ENCODE assay signal across 18 cellular contexts in the genomic region with DNA sequence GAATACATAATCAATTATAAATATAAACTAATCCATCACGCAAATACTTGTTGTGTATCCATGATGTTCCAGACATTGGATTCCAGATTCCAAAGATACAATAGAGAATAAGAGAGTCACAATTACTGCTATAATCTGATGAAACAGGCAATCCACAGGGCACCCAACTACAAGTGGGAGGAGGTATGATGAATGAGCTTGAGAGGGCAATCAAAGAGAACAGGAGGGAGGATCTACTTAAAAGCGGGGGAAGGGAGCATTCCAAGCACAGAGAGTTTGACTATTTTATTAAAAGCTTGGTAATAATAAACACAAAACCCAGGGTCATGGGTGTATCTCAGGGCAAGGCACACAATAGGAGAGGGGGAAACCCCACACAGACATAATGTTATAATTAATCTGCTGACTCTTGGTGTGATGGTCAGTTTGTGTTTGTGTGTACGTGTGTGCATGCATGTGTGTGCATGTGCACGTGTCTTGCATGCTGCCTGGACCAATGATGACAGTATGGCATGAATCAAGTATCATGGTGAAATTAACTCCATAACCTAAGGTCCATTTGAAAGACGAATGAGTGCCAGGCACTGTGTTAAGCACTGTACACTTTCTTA.
A peak's percentile ranks its signal among the peaks of the same experiment; 100 is the strongest.
DNase-seq lines count a peak whose midpoint lies in the region; ATAC-seq and TF ChIP-seq lines count a peak whose summit lies in the region.
"Had no signal": no experiment of that assay in that cellular context is flagged by ENCODE, and none has a peak within 500 bp of the region (broad histone marks: within the 10 kb centered on the region; RNA-seq: fewer than 3 reads in every experiment).

No MANE protein-coding gene starts in this region.

- no peaks in the 10 kb centered on the region for H3K4me1 Mint-ChIP-seq in activated CD4-positive, alpha-beta T cell treated with anti-CD3 and anti-CD28 coated beads for 36 hours
- H3K4me1 Mint-ChIP-seq: CD4-positive, alpha-beta memory T cell had no signal

- no peak overlapping the region for H3K27ac Mint-ChIP-seq in activated CD4-positive, alpha-beta T cell treated with anti-CD3 and anti-CD28 coated beads for 36 hours
- H3K27ac Mint-ChIP-seq: CD4-positive, alpha-beta memory T cell had no signal

- CTCF ChIA-PET in GM10248 (lab: Yijun Ruan, JAX), result no interaction called here
- CTCF ChIA-PET in activated CD4-positive, alpha-beta T cell treated with anti-CD3 and anti-CD28 coated beads for 36 hours (lab: Charles Lee), result no interaction called here

- H3K4me1 ChIP-seq in esophagus muscularis mucosa (peaks cover 2 to 16% (median 10%) of the 10 kb centered on the region in 4 donors), left lung (no peaks in the 10 kb centered on the region), thyroid gland (peaks cover 0 to 4% of the 10 kb centered on the region in 2 donors)
- H3K4me1 ChIP-seq: A549 had no signal

- TF ChIP-seq CTCF in esophagus muscularis mucosa (IDR thresholded peaks at IDR 0.05) (no peak), left lung (IDR thresholded peaks at IDR 0.05) (no peak), thyroid gland (IDR thresholded peaks at IDR 0.05) (no peak), GM10248 (IDR thresholded peaks at IDR 0.05; ENCODE audit: control extremely low read depth, extremely low read depth, low read depth, missing control alignments) (no peak)

- H3K36me3 ChIP-seq in esophagus muscularis mucosa, result no peaks in the 10 kb centered on the region
- H3K36me3 ChIP-seq in left lung, result no peaks in the 10 kb centered on the region
- H3K36me3 ChIP-seq in thyroid gland, result no peaks in the 10 kb centered on the region

- peak; percentile 55 for DNase-seq in esophagus muscularis mucosa (ENCODE audit: extremely low spot score)
- DNase-seq in left lung, result no peak
- peak; percentile 9 to 14 for DNase-seq in thyroid gland
- no peak for DNase-seq in GM10248 (ENCODE audit: extremely low spot score)
- no peak for DNase-seq in AG20443 (ENCODE audit: low spot score)
- DNase-seq in activated CD4-positive, alpha-beta T cell treated with anti-CD3 and anti-CD28 coated beads for 36 hours, result no peak
- DNase-seq: 8988T; ACHN; C1 segment of cervical spinal cord; Calu3; CD4-positive, alpha-beta memory T cell; COR-L47; DND-41; GM23248; H7; HCEC 1CT had no signal

- H3K27me3 Mint-ChIP-seq in activated CD4-positive, alpha-beta T cell treated with anti-CD3 and anti-CD28 coated beads for 36 hours, result peaks cover 2% of the 10 kb centered on the region

- no peaks in the 10 kb centered on the region for H3K36me3 Mint-ChIP-seq in activated CD4-positive, alpha-beta T cell treated with anti-CD3 and anti-CD28 coated beads for 36 hours (ENCODE audit: low read depth)
- H3K36me3 Mint-ChIP-seq: CD4-positive, alpha-beta memory T cell had no signal

- 95% methylated on average over 5 of the region's 5 CpGs for WGBS in esophagus muscularis mucosa
- WGBS in thyroid gland, 2 donors, result 48 to 88% methylated on average over 5 of the region's 5 CpGs

- H3K4me3 ChIP-seq in esophagus muscularis mucosa (no peak overlapping the region), left lung (no peak overlapping the region), thyroid gland (replicated peaks in 1 of 3) (no peak overlapping the region)
- H3K4me3 ChIP-seq: A549, GM12878, GM23248 had no signal

- POLR2A ChIA-PET in GM10248 (lab: Yijun Ruan, JAX), result no interaction called here
- POLR2A ChIA-PET in activated CD4-positive, alpha-beta T cell treated with anti-CD3 and anti-CD28 coated beads for 36 hours (lab: Charles Lee), result no interaction called here

- peak; percentile 90 for ATAC-seq in left lung
- no peak for ATAC-seq in activated CD4-positive, alpha-beta T cell treated with anti-CD3 and anti-CD28 coated beads for 36 hours
- ATAC-seq: A549, GM12878 had no signal

- no peak for TF ChIP-seq EP300 in esophagus muscularis mucosa (IDR thresholded peaks at IDR 0.05)

- no peak for TF ChIP-seq POLR2A in esophagus muscularis mucosa (IDR thresholded peaks at IDR 0.05; ENCODE audit: low read depth)
- TF ChIP-seq POLR2A in thyroid gland (IDR thresholded peaks at IDR 0.05), result no peak

- no peaks in the 10 kb centered on the region for H3K9me3 Mint-ChIP-seq in activated CD4-positive, alpha-beta T cell treated with anti-CD3 and anti-CD28 coated beads for 36 hours (ENCODE audit: low read depth)

- intact Hi-C loops in esophagus muscularis mucosa (cut with DNase I), result no loop called here
- intact Hi-C loops in left lung (cut with DNase I), result no loop called here
- intact Hi-C loops in thyroid gland (cut with DNase I), result loop anchor here (10.0 kb wide), 1 partner anchor 82 kb away; no protein-coding TSS in a partner anchor
- intact Hi-C loops in activated CD4-positive, alpha-beta T cell treated with anti-CD3 and anti-CD28 coated beads for 36 hours (cut with DNase I, micrococcal nuclease), result no loop called here

- H3K27ac ChIP-seq in esophagus muscularis mucosa (replicated peaks in 1 of 4) (no peak overlapping the region), left lung (peak overlapping the region in 1 of 2 donors; percentile 35), thyroid gland (no peak overlapping the region)
- H3K27ac ChIP-seq: A549, GM23248 had no signal

- no peaks in the 10 kb centered on the region for H3K27me3 ChIP-seq in esophagus muscularis mucosa
- H3K27me3 ChIP-seq in left lung, result no peaks in the 10 kb centered on the region
- no peaks in the 10 kb centered on the region for H3K27me3 ChIP-seq in thyroid gland

- H3K9me3 ChIP-seq in esophagus muscularis mucosa, result no peaks in the 10 kb centered on the region
- H3K9me3 ChIP-seq in left lung, result no peaks in the 10 kb centered on the region
- H3K9me3 ChIP-seq in thyroid gland, result no peaks in the 10 kb centered on the region
- H3K9me3 ChIP-seq: A549 had no signal

- H3K4me3 Mint-ChIP-seq in activated CD4-positive, alpha-beta T cell treated with anti-CD3 and anti-CD28 coated beads for 36 hours, result no peak overlapping the region
- H3K4me3 Mint-ChIP-seq: CD4-positive, alpha-beta memory T cell had no signal

Comparison
In these comparisons a context has a peak if more than half of its experiments do, and no peak if none do; other contexts are left out.
1. DNase-seq: peak in esophagus muscularis mucosa (single experiment) and thyroid gland (2 of 2); none in left lung (0 of 2), GM10248 (single experiment), AG20443 (single experiment) and activated CD4-positive, alpha-beta T cell treated with anti-CD3 and anti-CD28 coated beads for 36 hours (single experiment).